1 cellular context compared by ENCODE assay signal in genomic region chr11:66222358-66223149, GRCh38.
TF ChIP-seq lines count a peak whose summit lies in the region.

No MANE protein-coding gene starts in this region.

TF ChIP-seq in HEK293, 187 proteins besides CTCF, POLR2A, EP300 and RAD21 (continued from another document and continues in another):
- TF ChIP-seq, protein P1, sequence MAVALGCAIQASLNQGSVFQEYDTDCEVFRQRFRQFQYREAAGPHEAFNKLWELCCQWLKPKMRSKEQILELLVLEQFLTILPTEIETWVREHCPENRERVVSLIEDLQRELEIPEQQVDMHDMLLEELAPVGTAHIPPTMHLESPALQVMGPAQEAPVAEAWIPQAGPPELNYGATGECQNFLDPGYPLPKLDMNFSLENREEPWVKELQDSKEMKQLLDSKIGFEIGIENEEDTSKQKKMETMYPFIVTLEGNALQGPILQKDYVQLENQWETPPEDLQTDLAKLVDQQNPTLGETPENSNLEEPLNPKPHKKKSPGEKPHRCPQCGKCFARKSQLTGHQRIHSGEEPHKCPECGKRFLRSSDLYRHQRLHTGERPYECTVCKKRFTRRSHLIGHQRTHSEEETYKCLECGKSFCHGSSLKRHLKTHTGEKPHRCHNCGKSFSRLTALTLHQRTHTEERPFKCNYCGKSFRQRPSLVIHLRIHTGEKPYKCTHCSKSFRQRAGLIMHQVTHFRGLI (tag by site-specific recombination; IDR thresholded peaks at IDR 0.05) = peak; percentile 69; the same call in 1 of the 2 replicates
- TF ChIP-seq GLI2 (tag by site-specific recombination; IDR thresholded peaks at IDR 0.05; ENCODE audit: borderline replicate concordance, low read depth) = no peak
- no peak for TF ChIP-seq ZBTB8A (tag by site-specific recombination; IDR thresholded peaks at IDR 0.05)
- no peak for TF ChIP-seq ZNF404 (tag by site-specific recombination; IDR thresholded peaks at IDR 0.05)
- TF ChIP-seq KLF8 (tag by site-specific recombination; IDR thresholded peaks at IDR 0.05) = no peak
- TF ChIP-seq ZNF223 (tag by site-specific recombination; IDR thresholded peaks at IDR 0.05) = no peak
- 0 out of 2 replicates have a peak, but pooled peaks have one; percentile 25 for TF ChIP-seq PRDM1 (tag by site-specific recombination; IDR thresholded peaks at IDR 0.05)
- no peak for TF ChIP-seq SP2 (tag by site-specific recombination; IDR thresholded peaks at IDR 0.05)
- no peak for TF ChIP-seq ZBTB49 (tag by site-specific recombination; IDR thresholded peaks at IDR 0.05; ENCODE audit: low read depth)
- TF ChIP-seq, protein P2, sequence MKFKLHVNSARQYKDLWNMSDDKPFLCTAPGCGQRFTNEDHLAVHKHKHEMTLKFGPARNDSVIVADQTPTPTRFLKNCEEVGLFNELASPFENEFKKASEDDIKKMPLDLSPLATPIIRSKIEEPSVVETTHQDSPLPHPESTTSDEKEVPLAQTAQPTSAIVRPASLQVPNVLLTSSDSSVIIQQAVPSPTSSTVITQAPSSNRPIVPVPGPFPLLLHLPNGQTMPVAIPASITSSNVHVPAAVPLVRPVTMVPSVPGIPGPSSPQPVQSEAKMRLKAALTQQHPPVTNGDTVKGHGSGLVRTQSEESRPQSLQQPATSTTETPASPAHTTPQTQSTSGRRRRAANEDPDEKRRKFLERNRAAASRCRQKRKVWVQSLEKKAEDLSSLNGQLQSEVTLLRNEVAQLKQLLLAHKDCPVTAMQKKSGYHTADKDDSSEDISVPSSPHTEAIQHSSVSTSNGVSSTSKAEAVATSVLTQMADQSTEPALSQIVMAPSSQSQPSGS (tag by site-specific recombination; IDR thresholded peaks at IDR 0.05; ENCODE audit: low read depth) = no peak
- no peak for TF ChIP-seq ZNF266 (tag by site-specific recombination; IDR thresholded peaks at IDR 0.05; ENCODE audit: low read depth)
- no peak for TF ChIP-seq ZNF558 (tag by site-specific recombination; IDR thresholded peaks at IDR 0.05)
- TF ChIP-seq ZNF514 (tag by site-specific recombination; IDR thresholded peaks at IDR 0.05) = no peak
- TF ChIP-seq, protein P3, sequence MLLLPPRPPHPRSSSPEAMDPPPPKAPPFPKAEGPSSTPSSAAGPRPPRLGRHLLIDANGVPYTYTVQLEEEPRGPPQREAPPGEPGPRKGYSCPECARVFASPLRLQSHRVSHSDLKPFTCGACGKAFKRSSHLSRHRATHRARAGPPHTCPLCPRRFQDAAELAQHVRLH (tag by site-specific recombination; IDR thresholded peaks at IDR 0.05) = no peak
- 0 out of 2 replicates have a peak, but pooled peaks have one; percentile 13 for TF ChIP-seq GLIS1 (tag by site-specific recombination; IDR thresholded peaks at IDR 0.05)
- no peak for TF ChIP-seq EGR2 (tag by site-specific recombination; IDR thresholded peaks at IDR 0.05; ENCODE audit: low read depth)
- no peak for TF ChIP-seq ZNF521 (tag by site-specific recombination; IDR thresholded peaks at IDR 0.05)
- no peak for TF ChIP-seq ZNF350 (tag by site-specific recombination; IDR thresholded peaks at IDR 0.05)
- no peak for TF ChIP-seq GFI1B (tag by site-specific recombination; IDR thresholded peaks at IDR 0.05)
- TF ChIP-seq ZNF426 (tag by site-specific recombination; IDR thresholded peaks at IDR 0.05) = no peak
- TF ChIP-seq HOXD13 (CRISPR knock-in tag; IDR thresholded peaks at IDR 0.05; ENCODE audit: borderline replicate concordance) = no peak
- no peak for TF ChIP-seq ZBTB6 (tag by site-specific recombination; IDR thresholded peaks at IDR 0.05)
- TF ChIP-seq ZNF707 (tag by site-specific recombination; IDR thresholded peaks at IDR 0.05) = no peak
- TF ChIP-seq, protein P4, sequence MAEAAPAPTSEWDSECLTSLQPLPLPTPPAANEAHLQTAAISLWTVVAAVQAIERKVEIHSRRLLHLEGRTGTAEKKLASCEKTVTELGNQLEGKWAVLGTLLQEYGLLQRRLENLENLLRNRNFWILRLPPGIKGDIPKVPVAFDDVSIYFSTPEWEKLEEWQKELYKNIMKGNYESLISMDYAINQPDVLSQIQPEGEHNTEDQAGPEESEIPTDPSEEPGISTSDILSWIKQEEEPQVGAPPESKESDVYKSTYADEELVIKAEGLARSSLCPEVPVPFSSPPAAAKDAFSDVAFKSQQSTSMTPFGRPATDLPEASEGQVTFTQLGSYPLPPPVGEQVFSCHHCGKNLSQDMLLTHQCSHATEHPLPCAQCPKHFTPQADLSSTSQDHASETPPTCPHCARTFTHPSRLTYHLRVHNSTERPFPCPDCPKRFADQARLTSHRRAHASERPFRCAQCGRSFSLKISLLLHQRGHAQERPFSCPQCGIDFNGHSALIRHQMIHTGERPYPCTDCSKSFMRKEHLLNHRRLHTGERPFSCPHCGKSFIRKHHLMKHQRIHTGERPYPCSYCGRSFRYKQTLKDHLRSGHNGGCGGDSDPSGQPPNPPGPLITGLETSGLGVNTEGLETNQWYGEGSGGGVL (tag by site-specific recombination; IDR thresholded peaks at IDR 0.05) = no peak
- TF ChIP-seq ZNF148 (tag by site-specific recombination; IDR thresholded peaks at IDR 0.05; ENCODE audit: borderline replicate concordance) = no peak
- TF ChIP-seq ZNF664 (tag by site-specific recombination; IDR thresholded peaks at IDR 0.05) = no peak
- TF ChIP-seq ZNF473 (tag by site-specific recombination; IDR thresholded peaks at IDR 0.05) = no peak
- TF ChIP-seq ZNF621 (tag by site-specific recombination; IDR thresholded peaks at IDR 0.05) = no peak
- peak; percentile 44; the same call in 1 of the 2 replicates for TF ChIP-seq ZNF600 (tag by site-specific recombination; IDR thresholded peaks at IDR 0.05)
- no peak for TF ChIP-seq ZNF843 (tag by site-specific recombination; IDR thresholded peaks at IDR 0.05)
- no peak for TF ChIP-seq PATZ1 (tag by site-specific recombination; IDR thresholded peaks at IDR 0.05)
- no peak for TF ChIP-seq ZNF76 (tag by site-specific recombination; IDR thresholded peaks at IDR 0.05; ENCODE audit: borderline replicate concordance, low read depth)
- no peak for TF ChIP-seq ZNF324 (tag by site-specific recombination; IDR thresholded peaks at IDR 0.05)
- TF ChIP-seq, protein P5, sequence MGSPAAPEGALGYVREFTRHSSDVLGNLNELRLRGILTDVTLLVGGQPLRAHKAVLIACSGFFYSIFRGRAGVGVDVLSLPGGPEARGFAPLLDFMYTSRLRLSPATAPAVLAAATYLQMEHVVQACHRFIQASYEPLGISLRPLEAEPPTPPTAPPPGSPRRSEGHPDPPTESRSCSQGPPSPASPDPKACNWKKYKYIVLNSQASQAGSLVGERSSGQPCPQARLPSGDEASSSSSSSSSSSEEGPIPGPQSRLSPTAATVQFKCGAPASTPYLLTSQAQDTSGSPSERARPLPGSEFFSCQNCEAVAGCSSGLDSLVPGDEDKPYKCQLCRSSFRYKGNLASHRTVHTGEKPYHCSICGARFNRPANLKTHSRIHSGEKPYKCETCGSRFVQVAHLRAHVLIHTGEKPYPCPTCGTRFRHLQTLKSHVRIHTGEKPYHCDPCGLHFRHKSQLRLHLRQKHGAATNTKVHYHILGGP (tag by site-specific recombination; IDR thresholded peaks at IDR 0.05) = no peak
- no peak for TF ChIP-seq BCL11B (tag by site-specific recombination; IDR thresholded peaks at IDR 0.05; ENCODE audit: low read depth)
- TF ChIP-seq ZSCAN23 (tag by site-specific recombination; IDR thresholded peaks at IDR 0.05) = no peak
- no peak for TF ChIP-seq MEIS1 (CRISPR knock-in tag; IDR thresholded peaks at IDR 0.05; ENCODE audit: borderline replicate concordance)
- no peak for TF ChIP-seq MZF1 (tag by site-specific recombination; IDR thresholded peaks at IDR 0.05; ENCODE audit: borderline replicate concordance)
- TF ChIP-seq ZBTB11 (tag by site-specific recombination; conservative IDR thresholded peaks at IDR 0.05; ENCODE audit: low read depth) = no peak
- no peak for TF ChIP-seq OSR2 (tag by site-specific recombination; IDR thresholded peaks at IDR 0.05)
- no peak for TF ChIP-seq ZBTB1 (tag by site-specific recombination; IDR thresholded peaks at IDR 0.05)
- TF ChIP-seq ZNF791 (tag by site-specific recombination; IDR thresholded peaks at IDR 0.05) = no peak
- TF ChIP-seq ZNF530 (tag by site-specific recombination; IDR thresholded peaks at IDR 0.05; ENCODE audit: low read depth) = no peak
- no peak for TF ChIP-seq ZNF239 (tag by site-specific recombination; IDR thresholded peaks at IDR 0.05)
- no peak for TF ChIP-seq ZSCAN30 (tag by site-specific recombination; IDR thresholded peaks at IDR 0.05)
- no peak for TF ChIP-seq ZNF610 (tag by site-specific recombination; IDR thresholded peaks at IDR 0.05; ENCODE audit: borderline replicate concordance)
- TF ChIP-seq ZNF302 (tag by site-specific recombination; IDR thresholded peaks at IDR 0.05; ENCODE audit: low read depth) = no peak
- no peak for TF ChIP-seq SCRT1 (tag by site-specific recombination; IDR thresholded peaks at IDR 0.05; ENCODE audit: borderline replicate concordance)
- no peak for TF ChIP-seq SALL2 (tag by site-specific recombination; IDR thresholded peaks at IDR 0.05; ENCODE audit: borderline replicate concordance)
- no peak for TF ChIP-seq MYNN (tag by site-specific recombination; IDR thresholded peaks at IDR 0.05; ENCODE audit: borderline replicate concordance)
- no peak for TF ChIP-seq ZNF221 (tag by site-specific recombination; IDR thresholded peaks at IDR 0.05; ENCODE audit: borderline replicate concordance)
